In genomic region chr3:192918275-192918588, GRCh38 we compare ENCODE assay signal across 9 cellular contexts. TPM values are rescaled to one million over a fixed set of nuclear protein-coding genes. Genes with fewer than 3 reads are reported as not detected.
DNase-seq lines count a peak whose midpoint lies in the region; ATAC-seq and TF ChIP-seq lines count a peak whose summit lies in the region.
"Had no signal": no experiment of that assay in that cellular context is flagged by ENCODE, and none has a peak within 500 bp of the region (broad histone marks: within the 10 kb centered on the region; RNA-seq: fewer than 3 reads in every experiment).

No MANE protein-coding gene starts in this region.

- no peak for TF ChIP-seq CTCF in ascending aorta (IDR thresholded peaks at IDR 0.05)
- TF ChIP-seq CTCF in GM13976 (IDR thresholded peaks at IDR 0.05; ENCODE audit: borderline replicate concordance, control extremely low read depth, extremely low read depth, insufficient read depth, missing control alignments): no peak

- ATAC-seq in GM19455 (IDR thresholded peaks at IDR 0.05; ENCODE audit: unreplicated experiment): no peak

- H3K9me3 Mint-ChIP-seq in activated CD4-positive, alpha-beta T cell treated with anti-CD3 and anti-CD28 coated beads, Interleukin-2, amount 10 ng/mL, durations not matched to agents 7 days and 5 days: peaks cover 2% of the 10 kb centered on the region

- in situ Hi-C loops in GM13976 (cut with MboI; ENCODE audit: low sequenced_read_pairs, unreplicated experiment): no loop called here

- CTCF ChIA-PET in activated CD4-positive, alpha-beta T cell treated with anti-CD3 and anti-CD28 coated beads, Interleukin-2, amount 10 ng/mL, durations not matched to agents 7 days and 5 days (lab: Charles Lee): interaction anchor here (1.0 to 2.8 kb wide), 5 partner anchors 10 to 105 kb away, joined by 3 to 8 read pairs (median 3); no protein-coding TSS in a partner anchor

- POLR2A ChIA-PET in activated CD4-positive, alpha-beta T cell treated with anti-CD3 and anti-CD28 coated beads, Interleukin-2, amount 10 ng/mL, durations not matched to agents 7 days and 5 days (lab: Charles Lee): interaction anchor here (0.6 kb wide), 1 partner anchor 13 kb away, joined by 6 read pairs; no protein-coding TSS in a partner anchor

- peak overlapping the region; percentile 84 to 89 for H3K4me3 ChIP-seq in ascending aorta

- peak overlapping the region; percentile 87 to 93 for H3K27ac ChIP-seq in ascending aorta
- H3K27ac ChIP-seq in layer of hippocampus (ENCODE audit: low read depth, low read length): peak overlapping the region; percentile 92
- peak overlapping the region; percentile 62 for H3K27ac ChIP-seq in temporal lobe (ENCODE audit: low read depth, low read length)
- H3K27ac ChIP-seq: C4-2B had no signal

- H3K9me3 ChIP-seq in ascending aorta: no peaks in the 10 kb centered on the region

- no peak for DNase-seq in activated CD4-positive, alpha-beta T cell treated with anti-CD3 and anti-CD28 coated beads, Interleukin-2, amount 10 ng/mL, durations not matched to agents 7 days and 5 days
- DNase-seq in activated CD4-positive, alpha-beta T cell treated with anti-CD3 and anti-CD28 coated beads, Interleukin-2, amount 50 U/mL, for 1 hour: no peak
- DNase-seq in ascending aorta (ENCODE audit: low spot score in 2 of 2) (no peak), GM13976 (ENCODE audit: low spot score) (no peak)
- no peak for DNase-seq in activated CD4-positive, CD25-positive, alpha-beta regulatory T cell treated with anti-CD3 and anti-CD28 coated beads, Interleukin-2, amount 50 U/mL, for 72 hours

- H3K4me3 Mint-ChIP-seq in activated CD4-positive, alpha-beta T cell treated with anti-CD3 and anti-CD28 coated beads, Interleukin-2, amount 10 ng/mL, durations not matched to agents 7 days and 5 days: peak overlapping the region; percentile 83

- peaks cover 0 to 12% of the 10 kb centered on the region in 2 donors for H3K4me1 ChIP-seq in ascending aorta

- no peaks in the 10 kb centered on the region for H3K36me3 ChIP-seq in ascending aorta

- intact Hi-C loops in ascending aorta (cut with DNase I): loop anchor here (1.0 to 10.0 kb wide), 2 partner anchors 86 to 677 kb away; partner anchors contain the start of gene OPA1

- peaks cover 8% of the 10 kb centered on the region for H3K36me3 Mint-ChIP-seq in activated CD4-positive, alpha-beta T cell treated with anti-CD3 and anti-CD28 coated beads, Interleukin-2, amount 10 ng/mL, durations not matched to agents 7 days and 5 days (ENCODE audit: low read depth)

- H3K27ac Mint-ChIP-seq in activated CD4-positive, alpha-beta T cell treated with anti-CD3 and anti-CD28 coated beads, Interleukin-2, amount 10 ng/mL, durations not matched to agents 7 days and 5 days: peak overlapping the region; percentile 87

- peaks cover 66% of the 10 kb centered on the region for H3K27me3 Mint-ChIP-seq in activated CD4-positive, alpha-beta T cell treated with anti-CD3 and anti-CD28 coated beads, Interleukin-2, amount 10 ng/mL, durations not matched to agents 7 days and 5 days

- H3K27me3 ChIP-seq in ascending aorta (no peaks in the 10 kb centered on the region), layer of hippocampus (ENCODE audit: control insufficient read depth, insufficient read depth, low read length) (no peaks in the 10 kb centered on the region)

- H3K4me1 Mint-ChIP-seq in activated CD4-positive, alpha-beta T cell treated with anti-CD3 and anti-CD28 coated beads, Interleukin-2, amount 10 ng/mL, durations not matched to agents 7 days and 5 days: peaks cover 45% of the 10 kb centered on the region

RNA-seq across cellular contexts. Expression of gene MB21D2, which starts 0.6 kb away (rescaled TPM):
- 1 to 10 TPM; 6.6 to 7.7 TPM for total RNA-seq in activated CD4-positive, alpha-beta T cell treated with anti-CD3 and anti-CD28 coated beads, Interleukin-2, amount 10 ng/mL, durations not matched to agents 7 days and 5 days
- 0.11 TPM for total RNA-seq in ascending aorta
- total RNA-seq in temporal lobe: 45.5 TPM
